In genomic region chr10:95260397-95260881, GRCh38 we compare ENCODE assay signal across 9 cellular contexts. TPM values are rescaled to one million over a fixed set of nuclear protein-coding genes. Genes with fewer than 3 reads are reported as not detected.
DNase-seq lines count a peak whose midpoint lies in the region; ATAC-seq and TF ChIP-seq lines count a peak whose summit lies in the region.
"Had no signal": no experiment of that assay in that cellular context is flagged by ENCODE, and none has a peak within 500 bp of the region (broad histone marks: within the 10 kb centered on the region; RNA-seq: fewer than 3 reads in every experiment).

No MANE protein-coding gene starts in this region.

- H3K36me3 Mint-ChIP-seq in stimulated activated memory B cell treated with anti-CD40 and anti-IgM and Interleukin-4, amounts not matched to agents 10 μg/mL and 1 μg/mL and 100 μg/mL, for 72 hours = peaks cover 71% of the 10 kb centered on the region
- H3K36me3 Mint-ChIP-seq: activated naive CD8-positive, alpha-beta T cell had no signal

- H3K9me3 ChIP-seq in heart left ventricle = peaks cover 0 to 8% (median 0%) of the 10 kb centered on the region in 12 donors

- DNase-seq in RKO (ENCODE audit: low spot score) (peak; percentile 28), heart left ventricle (no peak), NCI-H526 treated with DMSO at 0.1 percent for 48 hours (lab: John Stamatoyannopoulos, UW) (no peak), putamen (ENCODE audit: low spot score) (no peak), KBM-7 (no peak)
- no peak for DNase-seq in activated naive CD4-positive, alpha-beta T cell (lab: John Stamatoyannopoulos, UW)

- TF ChIP-seq CTCF in heart left ventricle (IDR thresholded peaks at IDR 0.05) = no peak

- peaks cover 29% of the 10 kb centered on the region for H3K4me1 Mint-ChIP-seq in stimulated activated memory B cell treated with anti-CD40 and anti-IgM and Interleukin-4, amounts not matched to agents 10 μg/mL and 1 μg/mL and 100 μg/mL, for 72 hours

- TF ChIP-seq POLR2A in heart left ventricle (IDR thresholded peaks at IDR 0.05) = no peak

- H3K27ac ChIP-seq in heart left ventricle = peak overlapping the region in 11 of 12 donors; percentile 53 to 79 (median 72)

- peak overlapping the region; percentile 11 for H3K27ac Mint-ChIP-seq in stimulated activated memory B cell treated with anti-CD40 and anti-IgM and Interleukin-4, amounts not matched to agents 10 μg/mL and 1 μg/mL and 100 μg/mL, for 72 hours
- H3K27ac Mint-ChIP-seq: activated naive CD8-positive, alpha-beta T cell had no signal

- H3K36me3 ChIP-seq in heart left ventricle = peaks cover 2 to 88% (median 43%) of the 10 kb centered on the region in 9 donors

- H3K9me3 Mint-ChIP-seq in stimulated activated memory B cell treated with anti-CD40 and anti-IgM and Interleukin-4, amounts not matched to agents 10 μg/mL and 1 μg/mL and 100 μg/mL, for 72 hours = peaks cover 2% of the 10 kb centered on the region

- intact Hi-C loops in heart left ventricle (cut with DNase I) = loop anchor here in 1 of 10 donors (10.0 kb wide), 1 partner anchor 74 kb away; no protein-coding TSS in a partner anchor

- peaks cover 8 to 51% (median 24%) of the 10 kb centered on the region in 12 donors for H3K4me1 ChIP-seq in heart left ventricle

- H3K4me3 ChIP-seq in heart left ventricle = no peak overlapping the region

- 31 to 45% (median 39%) methylated on average over 3 of the region's 3 CpGs for WGBS in heart left ventricle, 4 donors

- no peaks in the 10 kb centered on the region for H3K27me3 ChIP-seq in heart left ventricle

- no peaks in the 10 kb centered on the region for H3K27me3 Mint-ChIP-seq in stimulated activated memory B cell treated with anti-CD40 and anti-IgM and Interleukin-4, amounts not matched to agents 10 μg/mL and 1 μg/mL and 100 μg/mL, for 72 hours

- H3K4me3 Mint-ChIP-seq in stimulated activated memory B cell treated with anti-CD40 and anti-IgM and Interleukin-4, amounts not matched to agents 10 μg/mL and 1 μg/mL and 100 μg/mL, for 72 hours = no peak overlapping the region
- H3K4me3 Mint-ChIP-seq: activated naive CD8-positive, alpha-beta T cell had no signal

- in situ Hi-C loops in KBM-7 (cut with MboI; ENCODE audit: low pct_unique_long_range_greater_than_20kb, low sequenced_read_pairs) = no loop called here

- ATAC-seq in GM21717 (IDR thresholded peaks at IDR 0.05; ENCODE audit: unreplicated experiment) (peak; percentile 72), heart left ventricle (peak; percentile 69 to 78 (median 72))
- ATAC-seq in stimulated activated memory B cell treated with anti-CD40 and anti-IgM and Interleukin-4, amounts not matched to agents 10 μg/mL and 1 μg/mL and 100 μg/mL, for 72 hours = peak; percentile 24

RNA-seq across cellular contexts. Expression of gene PDLIM1, which starts 30.4 kb away (rescaled TPM):
- 100 to 1,000 TPM; 225 to 434 (median 349) TPM for total RNA-seq in heart left ventricle
- 100 to 1,000 TPM; 253 to 308 TPM for polyA plus RNA-seq in heart left ventricle
